Comparison of ENCODE assay signal across 11 cellular contexts in the genomic region with DNA sequence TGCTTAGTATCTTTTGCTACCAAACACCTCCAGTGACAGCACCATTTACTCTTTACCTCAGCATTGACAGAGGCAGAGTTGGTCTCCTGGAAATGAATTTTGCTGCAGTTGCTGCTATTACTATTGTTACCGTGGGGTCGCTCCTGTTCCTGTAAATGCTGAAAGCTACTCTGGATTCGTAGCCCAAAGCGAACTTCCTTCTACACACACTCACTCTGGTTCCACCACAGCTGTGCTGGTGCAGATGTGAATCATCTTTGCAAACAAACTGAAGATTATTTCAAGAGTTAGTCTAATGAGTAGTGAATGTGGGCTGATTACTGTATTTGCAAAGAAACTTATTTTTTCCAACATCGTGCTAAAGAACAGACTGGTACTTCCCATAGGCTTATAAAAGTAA.
DNase-seq lines count a peak whose midpoint lies in the region; ATAC-seq and TF ChIP-seq lines count a peak whose summit lies in the region.
"Had no signal": no experiment of that assay in that cellular context is flagged by ENCODE, and none has a peak within 500 bp of the region (broad histone marks: within the 10 kb centered on the region; RNA-seq: fewer than 3 reads in every experiment).

No MANE protein-coding gene starts in this region.

- H3K27ac Mint-ChIP-seq in MCF 10A (ENCODE audit: low read depth, unreplicated experiment), result no peak overlapping the region
- H3K27ac Mint-ChIP-seq: T-helper 1 cell treated with Interleukin-12 subunit alpha and Interleukin-12 subunit beta and Interleukin-4 antibody, amounts not matched to agents 30 μg/mL and 1 μg/mL, for 36 hours had no signal

- no peaks in the 10 kb centered on the region for H3K27me3 Mint-ChIP-seq in MCF 10A (ENCODE audit: insufficient read depth, unreplicated experiment)

- intact Hi-C loops in MCF 10A (cut with micrococcal nuclease), result no loop called here
- intact Hi-C loops in breast epithelium (cut with DNase I; ENCODE audit: low total_unique reads), result no loop called here
- intact Hi-C loops in upper lobe of right lung (cut with DNase I), result no loop called here

- CTCF ChIA-PET in MCF 10A (lab: Yijun Ruan, JAX), result interaction anchor here (0.6 kb wide), 2 partner anchors 19 to 692 kb away, joined by 3 read pairs; no protein-coding TSS in a partner anchor

- no peaks in the 10 kb centered on the region for H3K27me3 ChIP-seq in breast epithelium
- H3K27me3 ChIP-seq in upper lobe of right lung, result no peaks in the 10 kb centered on the region

- H3K4me3 ChIP-seq in breast epithelium (no peak overlapping the region), upper lobe of right lung (no peak overlapping the region)

- POLR2A ChIA-PET in MCF 10A (lab: Yijun Ruan, JAX), result no interaction called here

- no peak for TF ChIP-seq POLR2A in breast epithelium (IDR thresholded peaks at IDR 0.05)

- H3K4me3 Mint-ChIP-seq in MCF 10A (ENCODE audit: unreplicated experiment), result no peak overlapping the region
- H3K4me3 Mint-ChIP-seq: T-helper 1 cell treated with Interleukin-12 subunit alpha and Interleukin-12 subunit beta and Interleukin-4 antibody, amounts not matched to agents 30 μg/mL and 1 μg/mL, for 36 hours had no signal

- ATAC-seq in upper lobe of right lung, result peak; percentile 34

- in situ Hi-C loops in KBM-7 (cut with MboI; ENCODE audit: low pct_unique_long_range_greater_than_20kb, low sequenced_read_pairs), result no loop called here

- DNase-seq in MCF 10A (ENCODE audit: unreplicated experiment) (peak; percentile 20), breast epithelium (ENCODE audit: low spot score in 2 of 2) (no peak), KBM-7 (peak; percentile 27), brain pericyte (ENCODE audit: low read depth, low spot score) (peak; percentile 64), upper lobe of right lung (no peak), GM10266 (ENCODE audit: extremely low spot score) (no peak), NCI-H2227 (lab: John Stamatoyannopoulos, UW; ENCODE audit: unreplicated experiment) (no peak)
- DNase-seq in activated effector memory CD4-positive, alpha-beta T cell treated with Interleukin-2 at 50 U/mL for 16 hours, result no peak
- DNase-seq: cerebellar nuclear complex had no signal

- H3K4me1 Mint-ChIP-seq in MCF 10A (ENCODE audit: insufficient read depth, unreplicated experiment), result peaks cover 10% of the 10 kb centered on the region

- peaks cover 7% of the 10 kb centered on the region for H3K9me3 Mint-ChIP-seq in MCF 10A (ENCODE audit: unreplicated experiment)

- no peak for TF ChIP-seq CTCF in MCF 10A (IDR thresholded peaks at IDR 0.05; ENCODE audit: unreplicated experiment)
- TF ChIP-seq CTCF in breast epithelium (IDR thresholded peaks at IDR 0.05), result no peak
- TF ChIP-seq CTCF in upper lobe of right lung (IDR thresholded peaks at IDR 0.05), result no peak
- no peak for TF ChIP-seq CTCF in GM10266 (IDR thresholded peaks at IDR 0.05; ENCODE audit: control insufficient read depth, insufficient read depth, low read depth, missing control alignments)

- BruUV-seq in MCF 10A (replicated peaks; lab: Mats Ljungman, UMichigan), result no TSS peak

- H3K4me1 ChIP-seq in breast epithelium, result no peaks in the 10 kb centered on the region
- no peaks in the 10 kb centered on the region for H3K4me1 ChIP-seq in upper lobe of right lung

- H3K27ac ChIP-seq in breast epithelium (no peak overlapping the region), upper lobe of right lung (no peak overlapping the region)
- H3K27ac ChIP-seq: C4-2B had no signal

- no peaks in the 10 kb centered on the region for H3K36me3 ChIP-seq in breast epithelium
- no peaks in the 10 kb centered on the region for H3K36me3 ChIP-seq in upper lobe of right lung

- H3K9me3 ChIP-seq in breast epithelium (no peaks in the 10 kb centered on the region), upper lobe of right lung (no peaks in the 10 kb centered on the region)

- H3K36me3 Mint-ChIP-seq in MCF 10A (ENCODE audit: insufficient read depth, unreplicated experiment), result no peaks in the 10 kb centered on the region

Comparison
In these comparisons a context has a peak if more than half of its experiments do, and no peak if none do; other contexts are left out.
1. DNase-seq: peak in MCF 10A (single experiment), KBM-7 (single experiment) and brain pericyte (single experiment); none in breast epithelium (0 of 2), upper lobe of right lung (single experiment), activated effector memory CD4-positive, alpha-beta T cell treated with Interleukin-2 at 50 U/mL for 16 hours (single experiment), GM10266 (single experiment) and NCI-H2227 (single experiment).